Comparison of ENCODE assay signal across 6 cellular contexts in the genomic region with DNA sequence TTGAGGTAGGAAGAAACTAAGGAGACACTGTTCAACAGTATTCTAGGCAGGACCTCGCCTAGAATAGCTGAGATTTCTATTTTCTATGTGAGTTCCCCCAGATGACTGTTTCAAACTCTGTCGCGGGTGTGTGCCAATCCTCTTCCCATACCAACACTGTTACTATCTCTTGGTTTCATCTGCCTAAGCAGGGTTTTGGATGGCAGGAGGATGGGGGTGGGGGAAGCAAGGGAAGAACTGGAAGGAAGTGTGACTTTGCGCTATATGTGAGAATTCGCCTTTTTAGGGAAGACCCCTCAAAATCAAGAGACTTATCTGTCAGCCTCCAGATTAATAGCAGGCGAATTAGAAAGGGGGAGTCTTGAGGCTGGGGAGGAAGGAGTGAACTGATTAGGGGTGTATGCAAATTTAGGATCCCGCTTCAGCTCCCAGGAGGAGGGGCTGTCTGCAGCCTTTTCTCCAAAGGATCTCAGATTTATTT. TPM values are rescaled to one million over a fixed set of nuclear protein-coding genes. Genes with fewer than 3 reads are reported as not detected.
DNase-seq lines count a peak whose midpoint lies in the region; ATAC-seq and TF ChIP-seq lines count a peak whose summit lies in the region.

No MANE protein-coding gene starts in this region.

- CTCF ChIA-PET in GM10248 (lab: Yijun Ruan, JAX), result interaction anchor here (1.0 to 1.2 kb wide), 2 partner anchors 15 to 46 kb away, joined by 3 read pairs; no protein-coding TSS in a partner anchor

- POLR2A ChIA-PET in GM10248 (lab: Yijun Ruan, JAX), result interaction anchor here (0.6 kb wide), 3 partner anchors 9 to 297 kb away, joined by 3 to 4 read pairs (median 4); no protein-coding TSS in a partner anchor

- no peak for TF ChIP-seq CTCF in GM12865 (IDR thresholded peaks at IDR 0.05; ENCODE audit: insufficient read depth, low read depth, low read length, missing control alignments)
- no peak for TF ChIP-seq CTCF in esophagus squamous epithelium (IDR thresholded peaks at IDR 0.05)
- TF ChIP-seq CTCF in GM10248 (IDR thresholded peaks at IDR 0.05; ENCODE audit: control extremely low read depth, extremely low read depth, low read depth, missing control alignments), result no peak

- peaks cover 48% of the 10 kb centered on the region for H3K4me1 Mint-ChIP-seq in stimulated activated memory B cell treated with anti-CD40 and anti-IgM and Interleukin-4, amounts not matched to agents 10 μg/mL and 1 μg/mL and 100 μg/mL, for 72 hours

- peak overlapping the region; percentile 87 to 94 (median 90) for H3K27ac ChIP-seq in esophagus squamous epithelium

- H3K9me3 Mint-ChIP-seq in stimulated activated memory B cell treated with anti-CD40 and anti-IgM and Interleukin-4, amounts not matched to agents 10 μg/mL and 1 μg/mL and 100 μg/mL, for 72 hours, result no peaks in the 10 kb centered on the region

- peaks cover 13 to 61% (median 24%) of the 10 kb centered on the region in 3 donors for H3K4me1 ChIP-seq in esophagus squamous epithelium

- peaks cover 0 to 14% (median 0%) of the 10 kb centered on the region in 3 donors for H3K36me3 ChIP-seq in esophagus squamous epithelium

- no peaks in the 10 kb centered on the region for H3K27me3 ChIP-seq in esophagus squamous epithelium

- no peak for ATAC-seq in stimulated activated memory B cell treated with anti-CD40 and anti-IgM and Interleukin-4, amounts not matched to agents 10 μg/mL and 1 μg/mL and 100 μg/mL, for 72 hours

- DNase-seq in GM12865 (ENCODE audit: low read depth), result no peak
- peak; percentile 61 for DNase-seq in NCI-H82 treated with DMSO at 0.1 percent for 48 hours (lab: John Stamatoyannopoulos, UW; ENCODE audit: unreplicated experiment)
- DNase-seq in esophagus squamous epithelium (lab: John Stamatoyannopoulos, UW), result no peak
- no peak for DNase-seq in UCSD-AML1 (lab: John Stamatoyannopoulos, UW; ENCODE audit: unreplicated experiment)
- DNase-seq in GM10248 (ENCODE audit: extremely low spot score), result no peak

- no peaks in the 10 kb centered on the region for H3K27me3 Mint-ChIP-seq in stimulated activated memory B cell treated with anti-CD40 and anti-IgM and Interleukin-4, amounts not matched to agents 10 μg/mL and 1 μg/mL and 100 μg/mL, for 72 hours

- no peaks in the 10 kb centered on the region for H3K36me3 Mint-ChIP-seq in stimulated activated memory B cell treated with anti-CD40 and anti-IgM and Interleukin-4, amounts not matched to agents 10 μg/mL and 1 μg/mL and 100 μg/mL, for 72 hours

- no peak for TF ChIP-seq POLR2A in esophagus squamous epithelium (IDR thresholded peaks at IDR 0.05)

- peak overlapping the region; percentile 58 for H3K4me3 ChIP-seq in GM12865 (ENCODE audit: low read depth, low read length)
- H3K4me3 ChIP-seq in esophagus squamous epithelium, result peak overlapping the region; percentile 50 to 71 (median 66)

- H3K4me3 Mint-ChIP-seq in stimulated activated memory B cell treated with anti-CD40 and anti-IgM and Interleukin-4, amounts not matched to agents 10 μg/mL and 1 μg/mL and 100 μg/mL, for 72 hours, result peak overlapping the region; percentile 94

- intact Hi-C loops in esophagus squamous epithelium (cut with DNase I), result no loop called here

- no peaks in the 10 kb centered on the region for H3K9me3 ChIP-seq in esophagus squamous epithelium

- WGBS in esophagus squamous epithelium, 2 donors, result 24 to 27% methylated on average over 7 of the region's 7 CpGs

- peak overlapping the region; percentile 98 for H3K27ac Mint-ChIP-seq in stimulated activated memory B cell treated with anti-CD40 and anti-IgM and Interleukin-4, amounts not matched to agents 10 μg/mL and 1 μg/mL and 100 μg/mL, for 72 hours

RNA-seq across cellular contexts. Expression of gene G6PC3, which starts 0.5 kb away (rescaled TPM):
- total RNA-seq in esophagus squamous epithelium, result 10 to 100 TPM; 10.3 to 23.3 (median 17.2) TPM

RNA-seq across cellular contexts. Expression of gene LSM12, which starts 3.5 kb away (rescaled TPM):
- total RNA-seq in esophagus squamous epithelium, result 10 to 100 TPM; 27.3 to 44.3 (median 36.9) TPM

RNA-seq across cellular contexts. Expression of gene HDAC5, which starts 53.4 kb away (rescaled TPM):
- total RNA-seq in esophagus squamous epithelium, result 100 to 1,000 TPM in 1 of 4 donors, 10 to 100 TPM in 3; 31.1 to 135 (median 68.0) TPM

RNA-seq across cellular contexts. Expression of gene TMEM101, which starts 55.3 kb away (rescaled TPM):
- total RNA-seq in esophagus squamous epithelium, result 10 to 100 TPM; 20.6 to 40.8 (median 34.1) TPM
